Comparison of ENCODE assay signal across 19 cellular contexts in genomic region chr19:17968376-17968775, GRCh38. TPM values are rescaled to one million over a fixed set of nuclear protein-coding genes. Genes with fewer than 3 reads are reported as not detected.
"Had no signal": no experiment of that assay in that cellular context is flagged by ENCODE, and none has a peak within 500 bp of the region (broad histone marks: within the 10 kb centered on the region; RNA-seq: fewer than 3 reads in every experiment).

No MANE protein-coding gene starts in this region.

- H3K27ac ChIP-seq: cardiac muscle cell, esophagus squamous epithelium, spleen, testis, upper lobe of left lung, VCaP had no signal

- H3K36me3 ChIP-seq: cardiac muscle cell, esophagus squamous epithelium, spleen, upper lobe of left lung had no signal

- H3K9me3 Mint-ChIP-seq: dendritic cell treated with granulocyte-macrophage colony-stimulating factor and Interleukin-4, amounts not matched to agents 40 ng/mL and 50 ng/mL, for 4 days; stimulated activated memory B cell treated with anti-CD40 and anti-IgM and Interleukin-4, amounts not matched to agents 10 μg/mL and 1 μg/mL and 100 μg/mL, for 72 hours had no signal

- H3K9me3 ChIP-seq: esophagus squamous epithelium, mucosa of descending colon, spleen, testis, upper lobe of left lung had no signal

- H3K4me1 ChIP-seq: testis had no signal

- H3K4me3 ChIP-seq: cardiac muscle cell, esophagus squamous epithelium, mucosa of descending colon, spleen, testis, upper lobe of left lung had no signal

- H3K27me3 ChIP-seq: cardiac muscle cell, testis had no signal

- H3K27ac Mint-ChIP-seq: activated naive CD8-positive, alpha-beta T cell; dendritic cell treated with granulocyte-macrophage colony-stimulating factor and Interleukin-4, amounts not matched to agents 40 ng/mL and 50 ng/mL, for 4 days; naive B cell; stimulated activated memory B cell treated with anti-CD40 and anti-IgM and Interleukin-4, amounts not matched to agents 10 μg/mL and 1 μg/mL and 100 μg/mL, for 72 hours had no signal

- H3K4me3 Mint-ChIP-seq: activated naive CD8-positive, alpha-beta T cell; dendritic cell treated with granulocyte-macrophage colony-stimulating factor and Interleukin-4, amounts not matched to agents 40 ng/mL and 50 ng/mL, for 4 days; stimulated activated memory B cell treated with anti-CD40 and anti-IgM and Interleukin-4, amounts not matched to agents 10 μg/mL and 1 μg/mL and 100 μg/mL, for 72 hours had no signal

- DNase-seq: activated CD4-positive, alpha-beta T cell treated with anti-CD3 and anti-CD28 coated beads, Interleukin-2, amount 50 U/mL, for 48 hours; activated CD4-positive, CD25-positive, alpha-beta regulatory T cell treated with anti-CD3 and anti-CD28 coated beads, Interleukin-2, amount 50 U/mL, for 72 hours; effector memory CD4-positive, alpha-beta T cell; esophagus squamous epithelium; mesenchymal stem cell; mucosa of descending colon; naive B cell; nucleus accumbens; spleen; stimulated activated CD4-positive, alpha-beta T cell treated with anti-CD3 and anti-CD28 coated beads, Interleukin-4, amount 100 ng/mL, for 4 hours; T-helper 2 cell; testis; upper lobe of left lung had no signal

- H3K36me3 Mint-ChIP-seq: activated naive CD8-positive, alpha-beta T cell had no signal

RNA-seq across cellular contexts. Expression of gene KCNN1, which starts 1.5 kb away (rescaled TPM):
- total RNA-seq: chondrocyte, spleen had no signal
